14 cellular contexts compared by ENCODE assay signal in genomic region chr11:11972148-11972547, GRCh38. TPM values are rescaled to one million over a fixed set of nuclear protein-coding genes. Genes with fewer than 3 reads are reported as not detected.
DNase-seq lines count a peak whose midpoint lies in the region; ATAC-seq and TF ChIP-seq lines count a peak whose summit lies in the region.
"Had no signal": no experiment of that assay in that cellular context is flagged by ENCODE, and none has a peak within 500 bp of the region (broad histone marks: within the 10 kb centered on the region; RNA-seq: fewer than 3 reads in every experiment).

No MANE protein-coding gene starts in this region.

- H3K36me3 ChIP-seq in endodermal cell (ENCODE audit: control insufficient read depth, insufficient read depth, low read length), result no peaks in the 10 kb centered on the region

- no peaks in the 10 kb centered on the region for H3K27me3 Mint-ChIP-seq in endodermal cell (ENCODE audit: insufficient read depth)

- TF ChIP-seq CTCF in endodermal cell (conservative IDR thresholded peaks at IDR 0.05), result no peak

- H3K4me3 ChIP-seq in endodermal cell (ENCODE audit: low read length), result no peak overlapping the region

- DNase-seq in NCI-H2107 treated with DMSO at 0.1 percent for 48 hours (lab: John Stamatoyannopoulos, UW; ENCODE audit: unreplicated experiment), result peak; percentile 13
- DNase-seq in NCI-H2107 (lab: John Stamatoyannopoulos, UW), result no peak
- peak; percentile 75 for DNase-seq in NCI-H1694 treated with DMSO at 0.1 percent for 48 hours (lab: John Stamatoyannopoulos, UW)
- DNase-seq in endodermal cell, result peak; percentile 36
- peak; percentile 70 for DNase-seq in retina
- DNase-seq in effector CD4-positive, alpha-beta T cell, result no peak
- DNase-seq: activated CD4-positive, CD25-positive, alpha-beta regulatory T cell treated with anti-CD3 and anti-CD28 coated beads, Interleukin-2, amount 50 U/mL, for 72 hours; activated naive CD4-positive, alpha-beta T cell treated with anti-CD3 and anti-CD28 coated beads, Interleukin-2, amount 50 U/mL, for 16 hours; CD4-positive, alpha-beta memory T cell; HFFc6; stimulated activated CD4-positive, alpha-beta T cell treated with anti-CD3 and anti-CD28 coated beads, Interleukin-12 subunit alpha, Interleukin-12 subunit beta, amount 100 ng/mL, for 4 hours had no signal

- H3K4me1 Mint-ChIP-seq in endodermal cell, result peaks cover 11% of the 10 kb centered on the region

- H3K9me3 ChIP-seq in endodermal cell (ENCODE audit: control insufficient read depth, low read length), result no peaks in the 10 kb centered on the region

- no peak for ATAC-seq in GM18907 (IDR thresholded peaks at IDR 0.05; ENCODE audit: unreplicated experiment)
- no peak for ATAC-seq in HG03571 (IDR thresholded peaks at IDR 0.05; ENCODE audit: unreplicated experiment)

- peak overlapping the region; percentile 96 for H3K27ac ChIP-seq in endodermal cell (ENCODE audit: low read depth, low read length)

- no peaks in the 10 kb centered on the region for H3K9me3 Mint-ChIP-seq in endodermal cell
- H3K9me3 Mint-ChIP-seq: CD4-positive, alpha-beta memory T cell; HFFc6 had no signal

- no peak overlapping the region for H3K4me3 Mint-ChIP-seq in endodermal cell
- H3K4me3 Mint-ChIP-seq: CD4-positive, alpha-beta memory T cell had no signal

- no peaks in the 10 kb centered on the region for H3K4me1 ChIP-seq in endodermal cell (ENCODE audit: control insufficient read depth, insufficient read depth, low read length)

- peaks cover 2% of the 10 kb centered on the region for H3K36me3 Mint-ChIP-seq in endodermal cell (ENCODE audit: low read depth)
- H3K36me3 Mint-ChIP-seq: CD4-positive, alpha-beta memory T cell had no signal

- no peak overlapping the region for H3K9ac ChIP-seq in endodermal cell (ENCODE audit: extremely low read depth, low read length, poor library complexity, severe bottlenecking)

- H3K27ac Mint-ChIP-seq in endodermal cell, result no peak overlapping the region
- H3K27ac Mint-ChIP-seq: CD4-positive, alpha-beta memory T cell had no signal

- 53 to 82% methylated on average over 3 of the region's 3 CpGs for WGBS in endodermal cell (ENCODE audit: insufficient coverage in 1 of 2, insufficient read length in 1 of 2), 2 experiments

- H3K27me3 ChIP-seq in endodermal cell (ENCODE audit: control insufficient read depth, insufficient read depth, low read length, poor library complexity, severe bottlenecking), result no peaks in the 10 kb centered on the region

RNA-seq across cellular contexts. Expression of gene DKK3, which starts 36.3 kb away (rescaled TPM):
- total RNA-seq in endodermal cell, result 10 to 100 TPM; 18.8 to 42.6 TPM
- polyA plus RNA-seq in endodermal cell (2013, experiment 1 of 2), result 57.9 TPM
- polyA plus RNA-seq in endodermal cell (2013, experiment 2 of 2), result 51.3 TPM
- total RNA-seq: T-helper 2 cell treated with Interferon-gamma antibody and Interleukin-4, amounts not matched to agents 100 ng/mL and 5 ng/mL, for 36 hours had no signal

Comparison
In these comparisons a context has a peak if more than half of its experiments do, and no peak if none do; other contexts are left out.
1. DNase-seq: peak in NCI-H2107 treated with DMSO at 0.1 percent for 48 hours (single experiment), NCI-H1694 treated with DMSO at 0.1 percent for 48 hours (single experiment), endodermal cell (single experiment) and retina (single experiment); none in NCI-H2107 (single experiment) and effector CD4-positive, alpha-beta T cell (single experiment).